In genomic region chr11:31779268-31779879, GRCh38 we compare ENCODE assay signal across 14 cellular contexts. TPM values are rescaled to one million over a fixed set of nuclear protein-coding genes. Genes with fewer than 3 reads are reported as not detected.
DNase-seq lines count a peak whose midpoint lies in the region; ATAC-seq and TF ChIP-seq lines count a peak whose summit lies in the region.
"Had no signal": no experiment of that assay in that cellular context is flagged by ENCODE, and none has a peak within 500 bp of the region (broad histone marks: within the 10 kb centered on the region; RNA-seq: fewer than 3 reads in every experiment).

No MANE protein-coding gene starts in this region.

- no peaks in the 10 kb centered on the region for H3K9me3 Mint-ChIP-seq in HFFc6
- H3K9me3 Mint-ChIP-seq: activated CD4-positive, alpha-beta T cell treated with anti-CD3 and anti-CD28 coated beads, Interleukin-2, amount 10 ng/mL, durations not matched to agents 7 days and 5 days; natural killer cell had no signal

- H3K27me3 ChIP-seq in WERI-Rb-1 (ENCODE audit: insufficient read depth, low read depth, severe bottlenecking) (no peaks in the 10 kb centered on the region), foreskin keratinocyte (no peaks in the 10 kb centered on the region)

- H3K27ac ChIP-seq in WERI-Rb-1, result no peak overlapping the region
- H3K27ac ChIP-seq in foreskin keratinocyte, result no peak overlapping the region

- peaks cover 5% of the 10 kb centered on the region; the same call in 1 of the 2 replicates for H3K36me3 Mint-ChIP-seq in HFFc6 (ENCODE audit: low read depth)
- H3K36me3 Mint-ChIP-seq: natural killer cell had no signal

- no peaks in the 10 kb centered on the region for H3K9me3 ChIP-seq in WERI-Rb-1 (ENCODE audit: severe bottlenecking)

- peaks cover 25% of the 10 kb centered on the region for H3K4me1 Mint-ChIP-seq in HFFc6 (ENCODE audit: low read depth)
- H3K4me1 Mint-ChIP-seq: activated CD4-positive, alpha-beta T cell treated with anti-CD3 and anti-CD28 coated beads, Interleukin-2, amount 10 ng/mL, durations not matched to agents 7 days and 5 days; natural killer cell had no signal

- ATAC-seq in foreskin keratinocyte (peak; percentile 97), HG03196 (IDR thresholded peaks at IDR 0.05; ENCODE audit: unreplicated experiment) (no peak)
- ATAC-seq: natural killer cell had no signal

- H3K27me3 Mint-ChIP-seq in HFFc6 (ENCODE audit: insufficient read depth), result no peaks in the 10 kb centered on the region; the same call in 1 of the 2 replicates
- H3K27me3 Mint-ChIP-seq: activated CD4-positive, alpha-beta T cell treated with anti-CD3 and anti-CD28 coated beads, Interleukin-2, amount 10 ng/mL, durations not matched to agents 7 days and 5 days had no signal

- no peak overlapping the region for H3K4me3 ChIP-seq in WERI-Rb-1 (ENCODE audit: low read depth, low read length)

- peak; percentile 69 for DNase-seq in HFFc6
- peak; percentile 50 for DNase-seq in WERI-Rb-1
- DNase-seq in foreskin keratinocyte, result peak; percentile 24 to 60
- peak; percentile 4 for DNase-seq in smooth muscle cell of the brain vasculature (ENCODE audit: low read depth, low spot score)
- DNase-seq in CD1c-positive myeloid dendritic cell (ENCODE audit: extremely low spot score), result no peak
- DNase-seq in NK-92 treated with Interleukin-12 subunit alpha and Interleukin-12 subunit beta, amount 100 ng/mL, for 24 hours (lab: John Stamatoyannopoulos, UW), result no peak
- DNase-seq: activated CD4-positive, alpha-beta T cell treated with anti-CD3 and anti-CD28 coated beads, Interleukin-2, amount 10 ng/mL, durations not matched to agents 7 days and 5 days; activated naive CD4-positive, alpha-beta T cell; effector CD4-positive, alpha-beta T cell; MM.1S; natural killer cell; NCI-H524 treated with DMSO at 0.1 percent for 48 hours; stimulated activated CD4-positive, alpha-beta T cell treated with anti-CD3 and anti-CD28 coated beads, Interleukin-15, amount 100 ng/mL, for 24 hours had no signal

- peaks cover 9% of the 10 kb centered on the region for H3K4me1 ChIP-seq in foreskin keratinocyte

- H3K4me3 Mint-ChIP-seq in HFFc6, result peak overlapping the region; percentile 60
- H3K4me3 Mint-ChIP-seq: activated CD4-positive, alpha-beta T cell treated with anti-CD3 and anti-CD28 coated beads, Interleukin-2, amount 10 ng/mL, durations not matched to agents 7 days and 5 days; natural killer cell had no signal

- peak overlapping the region; percentile 84 for H3K27ac Mint-ChIP-seq in HFFc6
- H3K27ac Mint-ChIP-seq: activated CD4-positive, alpha-beta T cell treated with anti-CD3 and anti-CD28 coated beads, Interleukin-2, amount 10 ng/mL, durations not matched to agents 7 days and 5 days; natural killer cell had no signal

- TF ChIP-seq CTCF in HFFc6 (IDR thresholded peaks at IDR 0.05) (no peak), WERI-Rb-1 (IDR thresholded peaks at IDR 0.05; ENCODE audit: low read depth, low read length) (no peak), foreskin keratinocyte (conservative IDR thresholded peaks at IDR 0.05) (no peak)

- H3K36me3 ChIP-seq in WERI-Rb-1, result no peaks in the 10 kb centered on the region

RNA-seq across cellular contexts. Expression of gene PAX6, which starts 31.7 kb away (rescaled TPM):
- total RNA-seq in HFFc6 (2021; fragmentation: NEBNext Ultra II Directional; extraction: Animal tissue kit (Norgen Biotek cat#: 25700)), result 1 to 10 TPM in 4 of 6 experiments, not detected in 2; 1.3 to 1.5 (median 1.4) TPM
- not detected in 2 replicates for total RNA-seq in foreskin keratinocyte
- 0.06 TPM in 1 of 2 replicates, not detected in the other for polyA plus RNA-seq in foreskin keratinocyte
- total RNA-seq: activated CD4-positive, alpha-beta T cell treated with anti-CD3 and anti-CD28 coated beads, Interleukin-2, amount 10 ng/mL, durations not matched to agents 7 days and 5 days; natural killer cell had no signal

Comparison
In these comparisons a context has a peak if more than half of its experiments do, and no peak if none do; other contexts are left out.
1. DNase-seq: peak in HFFc6 (single experiment), WERI-Rb-1 (single experiment), foreskin keratinocyte (2 of 2) and smooth muscle cell of the brain vasculature (single experiment); none in CD1c-positive myeloid dendritic cell (single experiment) and NK-92 treated with Interleukin-12 subunit alpha and Interleukin-12 subunit beta, amount 100 ng/mL, for 24 hours (single experiment).